Comparison of ENCODE assay signal across 9 cellular contexts in the genomic region with DNA sequence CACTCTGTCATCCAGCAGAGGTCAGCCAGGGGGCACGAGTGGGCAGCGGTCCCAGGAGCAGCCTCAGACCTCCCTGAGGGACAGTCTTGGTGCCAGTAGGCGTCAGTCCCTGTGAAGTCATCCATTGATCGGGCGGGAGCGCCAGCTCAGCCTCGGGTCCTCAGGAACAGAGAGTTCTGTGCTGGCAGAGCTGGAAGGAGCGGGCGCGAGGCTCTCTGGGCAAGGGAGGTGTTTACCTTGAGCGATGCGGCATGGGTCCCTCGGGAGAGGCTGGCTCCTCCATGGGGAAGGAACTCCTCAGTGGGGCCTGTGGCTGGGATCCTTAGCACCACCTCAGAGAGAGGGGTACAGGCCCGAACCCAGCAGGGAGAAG.
DNase-seq lines count a peak whose midpoint lies in the region; ATAC-seq and TF ChIP-seq lines count a peak whose summit lies in the region.
"Had no signal": no experiment of that assay in that cellular context is flagged by ENCODE, and none has a peak within 500 bp of the region (broad histone marks: within the 10 kb centered on the region; RNA-seq: fewer than 3 reads in every experiment).

No MANE protein-coding gene starts in this region.

- WGBS in esophagus squamous epithelium, 2 donors, result 43% methylated on average over 3 to 9 of the region's 14 CpGs

- H3K4me2 ChIP-seq in KMS-11 (peak overlapping the region; percentile 69; the same call in 1 of the 2 replicates), osteoblast (ENCODE audit: insufficient read depth, low read length) (peak overlapping the region; percentile 9)

- no peak for ATAC-seq in GM18858 (IDR thresholded peaks at IDR 0.05; ENCODE audit: unreplicated experiment)

- peaks cover 72% of the 10 kb centered on the region for H3K4me1 ChIP-seq in KMS-11 (ENCODE audit: low read depth, poor library complexity, severe bottlenecking)
- H3K4me1 ChIP-seq in esophagus squamous epithelium, result peaks cover 65 to 98% (median 70%) of the 10 kb centered on the region in 3 donors
- H3K4me1 ChIP-seq in osteoblast (ENCODE audit: insufficient read depth, low read length), result peaks cover 64% of the 10 kb centered on the region

- no peaks in the 10 kb centered on the region for H3K9me3 Mint-ChIP-seq in mesothelial cell of epicardium
- H3K9me3 Mint-ChIP-seq: endodermal cell had no signal

- H4K20me1 ChIP-seq in KMS-11 (ENCODE audit: insufficient read depth) (no peaks in the 10 kb centered on the region), osteoblast (ENCODE audit: insufficient read depth, low read length) (peaks cover 45% of the 10 kb centered on the region)

- no peak overlapping the region for H3K9ac ChIP-seq in KMS-11

- H3K79me2 ChIP-seq in KMS-11 (ENCODE audit: insufficient read depth, low read depth) (peaks cover 76% of the 10 kb centered on the region), osteoblast (ENCODE audit: insufficient read depth, low read length) (peaks cover 87% of the 10 kb centered on the region)

- H2AFZ ChIP-seq in KMS-11 (ENCODE audit: low read depth) (no peak overlapping the region), osteoblast (ENCODE audit: low read length) (no peak overlapping the region)

- intact Hi-C loops in esophagus squamous epithelium (cut with DNase I), result no loop called here

- H3K27me3 ChIP-seq in KMS-11 (ENCODE audit: insufficient read depth, low read depth) (no peaks in the 10 kb centered on the region), esophagus squamous epithelium (no peaks in the 10 kb centered on the region), osteoblast (ENCODE audit: insufficient read depth, low read length) (no peaks in the 10 kb centered on the region)

- H3K9me3 ChIP-seq in esophagus squamous epithelium, result no peaks in the 10 kb centered on the region
- H3K9me3 ChIP-seq in osteoblast (ENCODE audit: low read depth, low read length), result no peaks in the 10 kb centered on the region

- H3K36me3 Mint-ChIP-seq in mesothelial cell of epicardium, result peaks cover under 1% of the 10 kb centered on the region

- H3K4me3 ChIP-seq in AG10803 (ENCODE audit: low read length) (no peak overlapping the region), KMS-11 (IDR thresholded peaks at IDR 0.05; ENCODE audit: insufficient read depth, low read depth, low read length) (no peak overlapping the region), esophagus squamous epithelium (peak overlapping the region in 1 of 4 donors; percentile 12), osteoblast (ENCODE audit: insufficient read depth, low read length) (no peak overlapping the region)

- TF ChIP-seq CTCF in AG10803 (conservative IDR thresholded peaks at IDR 0.05; ENCODE audit: low read length), result no peak
- TF ChIP-seq CTCF in KMS-11 (conservative IDR thresholded peaks at IDR 0.05; ENCODE audit: low read depth, low read length), result no peak
- no peak for TF ChIP-seq CTCF in esophagus squamous epithelium (IDR thresholded peaks at IDR 0.05)
- TF ChIP-seq CTCF in osteoblast (IDR thresholded peaks at IDR 0.05; ENCODE audit: extremely low read depth, low read depth, low read length), result no peak
- TF ChIP-seq CTCF in GM13977 (IDR thresholded peaks at IDR 0.05; ENCODE audit: extremely low read depth, insufficient read depth, missing control alignments), result no peak
- TF ChIP-seq CTCF in mesothelial cell of epicardium (IDR thresholded peaks at IDR 0.05; ENCODE audit: unreplicated experiment), result no peak

- DNase-seq in AG10803 (ENCODE audit: low read depth) (peak; percentile 57), esophagus squamous epithelium (lab: John Stamatoyannopoulos, UW) (no peak), osteoblast (ENCODE audit: insufficient read length, low spot score, missing footprints) (peak; percentile 90), GM13977 (ENCODE audit: low spot score) (no peak), NK-92 (lab: John Stamatoyannopoulos, UW; ENCODE audit: unreplicated experiment) (no peak), mesothelial cell of epicardium (ENCODE audit: low spot score in 2 of 2, unreplicated experiment in 2 of 2) (no peak)
- DNase-seq: endodermal cell had no signal

- H3K27ac ChIP-seq in KMS-11, result peak overlapping the region; percentile 93; the same call in 1 of the 2 replicates
- H3K27ac ChIP-seq in esophagus squamous epithelium, result peak overlapping the region; percentile 74 to 88 (median 84)
- peak overlapping the region; percentile 77 for H3K27ac ChIP-seq in osteoblast (ENCODE audit: low read depth, low read length)

- H3K27ac Mint-ChIP-seq in mesothelial cell of epicardium, result no peak overlapping the region
- H3K27ac Mint-ChIP-seq: endodermal cell had no signal

- no peak for TF ChIP-seq POLR2A in esophagus squamous epithelium (IDR thresholded peaks at IDR 0.05)

- H3K36me3 ChIP-seq in KMS-11 (ENCODE audit: insufficient read depth), result no peaks in the 10 kb centered on the region
- peaks cover 0 to 8% (median 0%) of the 10 kb centered on the region in 3 donors for H3K36me3 ChIP-seq in esophagus squamous epithelium
- peaks cover 6% of the 10 kb centered on the region for H3K36me3 ChIP-seq in osteoblast (ENCODE audit: insufficient read depth, low read length)

- no peak overlapping the region for H3K4me3 Mint-ChIP-seq in mesothelial cell of epicardium
- H3K4me3 Mint-ChIP-seq: endodermal cell had no signal

- H3K27me3 Mint-ChIP-seq in mesothelial cell of epicardium (ENCODE audit: low read depth), result no peaks in the 10 kb centered on the region

- in situ Hi-C loops in GM13977 (cut with MboI; ENCODE audit: low pct_unique_long_range_greater_than_20kb, low sequenced_read_pairs, unreplicated experiment), result no loop called here

- H3K4me1 Mint-ChIP-seq in mesothelial cell of epicardium, result peaks cover 44% of the 10 kb centered on the region

Comparison
In these comparisons a context has a peak if more than half of its experiments do, and no peak if none do; other contexts are left out.
1. DNase-seq: peak in AG10803 (single experiment) and osteoblast (single experiment); none in esophagus squamous epithelium (single experiment), GM13977 (single experiment), NK-92 (single experiment) and mesothelial cell of epicardium (0 of 2).
2. Peak in every context shown above with its lines, with median percentiles within 50 percentile points of each other: H3K27ac ChIP-seq.